ENCODE assay signal across 9 cellular contexts in genomic region chr3:171457263-171458055, GRCh38. TPM values are rescaled to one million over a fixed set of nuclear protein-coding genes. Genes with fewer than 3 reads are reported as not detected.
DNase-seq lines count a peak whose midpoint lies in the region; ATAC-seq and TF ChIP-seq lines count a peak whose summit lies in the region.
"Had no signal": no experiment of that assay in that cellular context is flagged by ENCODE, and none has a peak within 500 bp of the region (broad histone marks: within the 10 kb centered on the region; RNA-seq: fewer than 3 reads in every experiment).

No MANE protein-coding gene starts in this region.

- no peaks in the 10 kb centered on the region for H3K27me3 Mint-ChIP-seq in central memory CD8-positive, alpha-beta T cell
- H3K27me3 Mint-ChIP-seq in type B pancreatic cell = peaks cover 63% of the 10 kb centered on the region

- peaks cover 56% of the 10 kb centered on the region for H3K4me1 Mint-ChIP-seq in central memory CD8-positive, alpha-beta T cell
- peaks cover 34% of the 10 kb centered on the region for H3K4me1 Mint-ChIP-seq in type B pancreatic cell (ENCODE audit: unreplicated experiment)

- H2BK15ac ChIP-seq in mesendoderm (replicated peaks; ENCODE audit: low read depth) = no peak overlapping the region

- no peaks in the 10 kb centered on the region for H3K9me3 ChIP-seq in heart left ventricle

- H3K4me1 ChIP-seq in heart left ventricle (peaks cover 0 to 65% (median 14%) of the 10 kb centered on the region in 12 donors), mesendoderm (ENCODE audit: control insufficient read depth, low read depth, low read length) (peaks cover 8% of the 10 kb centered on the region)

- H3K4me3 Mint-ChIP-seq in central memory CD8-positive, alpha-beta T cell = peak overlapping the region; percentile 92
- peak overlapping the region; percentile 93 for H3K4me3 Mint-ChIP-seq in type B pancreatic cell

- H3K9ac ChIP-seq in mesendoderm (ENCODE audit: low read length) = peak overlapping the region; percentile 45

- no peak overlapping the region for H4K5ac ChIP-seq in mesendoderm (ENCODE audit: low read length)

- no peak for TF ChIP-seq POLR2A in heart left ventricle (IDR thresholded peaks at IDR 0.05)

- no peak for ATAC-seq in heart left ventricle
- ATAC-seq in Right ventricle myocardium superior (ENCODE audit: poor library complexity) = no peak
- no peak for ATAC-seq in central memory CD8-positive, alpha-beta T cell (replicated peaks; ENCODE audit: extremely low read depth, poor library complexity, severe bottlenecking)
- ATAC-seq in HG02642 (IDR thresholded peaks at IDR 0.05; ENCODE audit: poor library complexity, unreplicated experiment) = no peak

- no peak overlapping the region for H3K23ac ChIP-seq in mesendoderm (ENCODE audit: low read length)

- intact Hi-C loops in heart left ventricle (cut with DNase I) (loop anchor here (5.0 to 10.0 kb wide), 12 partner anchors 40 to 280 kb away; no protein-coding TSS in a partner anchor), Right ventricle myocardium superior (cut with DNase I) (loop anchor here (10.0 kb wide), 1 partner anchor 273 kb away; no protein-coding TSS in a partner anchor)

- no peaks in the 10 kb centered on the region for H3K79me1 ChIP-seq in mesendoderm (ENCODE audit: low read length)

- peak overlapping the region; percentile 75 for H2AK5ac ChIP-seq in mesendoderm (ENCODE audit: low read length)

- peak overlapping the region in 10 of 12 donors; percentile 35 to 92 (median 86) for H3K27ac ChIP-seq in heart left ventricle
- peak overlapping the region; percentile 20 for H3K27ac ChIP-seq in mesendoderm (ENCODE audit: low read depth, low read length)
- H3K27ac ChIP-seq: epithelial cell of prostate had no signal

- H3K4me3 ChIP-seq in heart left ventricle (peak overlapping the region in 10 of 12 donors; percentile 62 to 83 (median 76)), mesendoderm (ENCODE audit: low read length) (no peak overlapping the region)

- CTCF ChIA-PET in GM10248 (lab: Yijun Ruan, JAX) = interaction anchor here (0.9 to 1.2 kb wide), 3 partner anchors 10 to 22 kb away, joined by 3 read pairs; no protein-coding TSS in a partner anchor

- no peaks in the 10 kb centered on the region for H3K9me3 Mint-ChIP-seq in central memory CD8-positive, alpha-beta T cell
- no peaks in the 10 kb centered on the region for H3K9me3 Mint-ChIP-seq in type B pancreatic cell

- no peak overlapping the region for H3K4ac ChIP-seq in mesendoderm (ENCODE audit: low read depth, low read length)

- POLR2A ChIA-PET in GM10248 (lab: Yijun Ruan, JAX) = no interaction called here

- no peak overlapping the region for H2BK5ac ChIP-seq in mesendoderm (ENCODE audit: low read length)

- peaks cover 20% of the 10 kb centered on the region for H3K79me2 ChIP-seq in mesendoderm (ENCODE audit: control insufficient read depth, insufficient read depth, low read length)

- H3K4me2 ChIP-seq in mesendoderm (ENCODE audit: low read length) = peak overlapping the region; percentile 11

- WGBS in heart left ventricle, 4 donors = 20 to 28% (median 22%) methylated on average over 10 of the region's 10 CpGs
- WGBS in mesendoderm (ENCODE audit: extremely low coverage, insufficient coverage, low lambda C conversion rate) = no CpG with 5 or more reads among the region's 10 CpGs

- H3K27ac Mint-ChIP-seq in central memory CD8-positive, alpha-beta T cell (ENCODE audit: low read depth) = peak overlapping the region; percentile 91
- H3K27ac Mint-ChIP-seq in type B pancreatic cell = peak overlapping the region; percentile 24

- H3K27me3 ChIP-seq in heart left ventricle (peaks cover 0 to 4% (median 0%) of the 10 kb centered on the region in 9 donors), mesendoderm (ENCODE audit: insufficient read depth, low read length, poor library complexity) (no peaks in the 10 kb centered on the region)

- no peak overlapping the region for H4K8ac ChIP-seq in mesendoderm (ENCODE audit: low read depth, low read length)

- DNase-seq in heart left ventricle (no peak), Right ventricle myocardium superior (no peak), mesendoderm (no peak), type B pancreatic cell (ENCODE audit: extremely low spot score, unreplicated experiment) (no peak), GM10248 (ENCODE audit: extremely low spot score) (no peak), DMS53 treated with DMSO at 0.1 percent for 48 hours (lab: John Stamatoyannopoulos, UW; ENCODE audit: unreplicated experiment) (no peak)
- DNase-seq in central memory CD8-positive, alpha-beta T cell (ENCODE audit: low spot score in 2 of 2) = no peak

- H2BK120ac ChIP-seq in mesendoderm (ENCODE audit: low read depth, low read length) = peak overlapping the region; percentile 1

- H3K18ac ChIP-seq in mesendoderm (ENCODE audit: low read length) = peak overlapping the region; percentile 9

- H3K36me3 ChIP-seq in heart left ventricle (no peaks in the 10 kb centered on the region), mesendoderm (ENCODE audit: control insufficient read depth, insufficient read depth, low read length) (no peaks in the 10 kb centered on the region)

- TF ChIP-seq CTCF in heart left ventricle (IDR thresholded peaks at IDR 0.05) (no peak), type B pancreatic cell (conservative IDR thresholded peaks at IDR 0.05) (no peak), GM10248 (IDR thresholded peaks at IDR 0.05; ENCODE audit: control extremely low read depth, extremely low read depth, low read depth, missing control alignments) (no peak)

- H3K36me3 Mint-ChIP-seq in central memory CD8-positive, alpha-beta T cell (ENCODE audit: insufficient read depth) = peaks cover 34% of the 10 kb centered on the region
- H3K36me3 Mint-ChIP-seq in type B pancreatic cell = no peaks in the 10 kb centered on the region

- peak overlapping the region; percentile 78 for H3K56ac ChIP-seq in mesendoderm (ENCODE audit: low read length)

RNA-seq across cellular contexts. Expression of gene TNIK, which starts 2.7 kb away (rescaled TPM):
- 10 to 100 TPM; 12.3 to 51.6 (median 32.4) TPM for total RNA-seq in heart left ventricle
- polyA plus RNA-seq in heart left ventricle = 10 to 100 TPM; 12.5 to 19.2 TPM
- total RNA-seq in Right ventricle myocardium superior = 22.5 TPM
- polyA plus RNA-seq in mesendoderm (2013, experiment 1 of 2) = 32.3 TPM
- 33.3 TPM for polyA plus RNA-seq in mesendoderm (2013, experiment 2 of 2)
- 8.1 and 38.1 TPM in 2 replicates for total RNA-seq in type B pancreatic cell (ENCODE audit: low replicate concordance)
